11 cellular contexts compared by ENCODE assay signal in genomic region chr17:68707032-68707431, GRCh38.
DNase-seq lines count a peak whose midpoint lies in the region.
"Had no signal": no experiment of that assay in that cellular context is flagged by ENCODE, and none has a peak within 500 bp of the region (broad histone marks: within the 10 kb centered on the region; RNA-seq: fewer than 3 reads in every experiment).

No MANE protein-coding gene starts in this region.

- peak; percentile 87 for DNase-seq in AG08395 (ENCODE audit: low spot score)
- DNase-seq in LHCN-M2 (ENCODE audit: low read depth): peak; percentile 76
- DNase-seq in dedifferentiated amniotic fluid mesenchymal stem cell (ENCODE audit: extremely low spot score): peak; percentile 74
- DNase-seq in left kidney (ENCODE audit: low read depth, low spot score): peak; percentile 14
- no peak for DNase-seq in NCI-H748 (lab: John Stamatoyannopoulos, UW; ENCODE audit: unreplicated experiment)
- no peak for DNase-seq in NCI-H1417 (lab: John Stamatoyannopoulos, UW)
- no peak for DNase-seq in COLO829 (ENCODE audit: low spot score)
- DNase-seq in COR-L47 (lab: John Stamatoyannopoulos, UW): no peak
- DNase-seq: NCI-H526 treated with DMSO at 0.1 percent for 48 hours; SIG-M5; stimulated activated CD4-positive, alpha-beta T cell treated with anti-CD3 and anti-CD28 coated beads, Interleukin-15, amount 100 ng/mL, for 24 hours had no signal

Comparison
In these comparisons a context has a peak if more than half of its experiments do, and no peak if none do; other contexts are left out.
1. DNase-seq: peak in AG08395 (single experiment), LHCN-M2 (single experiment), dedifferentiated amniotic fluid mesenchymal stem cell (single experiment) and left kidney (single experiment); none in NCI-H748 (single experiment), NCI-H1417 (0 of 3), COLO829 (single experiment) and COR-L47 (single experiment).